Comparison of ENCODE assay signal across 8 cellular contexts in genomic region chr6:116531675-116532570, GRCh38. TPM values are rescaled to one million over a fixed set of nuclear protein-coding genes. Genes with fewer than 3 reads are reported as not detected.
DNase-seq lines count a peak whose midpoint lies in the region; ATAC-seq and TF ChIP-seq lines count a peak whose summit lies in the region.

No MANE protein-coding gene starts in this region.

- POLR2A ChIA-PET in Panc1 (lab: Charles Lee) = no interaction called here

- CTCF ChIA-PET in Calu3 (lab: Charles Lee) = interaction anchor here (1.6 kb wide), 1 partner anchor 263 kb away, joined by 7 read pairs; no protein-coding TSS in a partner anchor
- CTCF ChIA-PET in Panc1 (lab: Charles Lee) = interaction anchor here (0.5 to 2.0 kb wide), 2 partner anchors 213 to 244 kb away, joined by 5 to 13 read pairs; no protein-coding TSS in a partner anchor

- H3K36me3 Mint-ChIP-seq in Calu3 (ENCODE audit: insufficient read depth, unreplicated experiment) = no peaks in the 10 kb centered on the region

- WGBS in aorta, 2 donors = 83 to 87% methylated on average over 12 of the region's 12 CpGs

- no peaks in the 10 kb centered on the region for H3K4me1 ChIP-seq in Panc1 (ENCODE audit: control insufficient read depth, insufficient read depth, low read length)
- peaks cover 18% of the 10 kb centered on the region for H3K4me1 ChIP-seq in osteoblast (ENCODE audit: insufficient read depth, low read length)
- no peaks in the 10 kb centered on the region for H3K4me1 ChIP-seq in aorta (ENCODE audit: control insufficient read depth in 1 of 2, insufficient read depth in 2 of 2, low read length in 2 of 2)

- no TSS peak for BruUV-seq in Calu3 (replicated peaks; lab: Mats Ljungman, UMichigan)
- BruUV-seq in Panc1 (replicated peaks; lab: Mats Ljungman, UMichigan) = no TSS peak

- no peaks in the 10 kb centered on the region for H3K9me3 Mint-ChIP-seq in Calu3 (ENCODE audit: low read depth, unreplicated experiment)

- TF ChIP-seq CTCF in Calu3 (IDR thresholded peaks at IDR 0.05; ENCODE audit: unreplicated experiment) = peak; percentile 47
- TF ChIP-seq CTCF in Panc1 (IDR thresholded peaks at IDR 0.05) = peak; percentile 87
- peak; percentile 80 for TF ChIP-seq CTCF in osteoblast (IDR thresholded peaks at IDR 0.05; ENCODE audit: extremely low read depth, low read depth, low read length)

- no peak overlapping the region for H2AFZ ChIP-seq in osteoblast (ENCODE audit: low read length)

- DNase-seq in Calu3 (peak; percentile 48), Panc1 (ENCODE audit: low read depth, low spot score) (peak; percentile 52), fibroblast of the conjunctiva (ENCODE audit: low read depth) (peak; percentile 68), osteoblast (ENCODE audit: insufficient read length, low spot score, missing footprints) (peak; percentile 88), aorta (peak; percentile 55 to 75)
- peak; percentile 40 for DNase-seq in activated T-cell treated with anti-CD3 and anti-CD28 coated beads, Interleukin-2, amount 50 U/mL, for 1 hour

- no peak overlapping the region for H3K4me3 Mint-ChIP-seq in Calu3 (ENCODE audit: low read depth, unreplicated experiment)

- H3K27me3 Mint-ChIP-seq in Calu3 (ENCODE audit: unreplicated experiment) = peaks cover 27% of the 10 kb centered on the region

- no peak overlapping the region for H3K27ac Mint-ChIP-seq in Calu3 (ENCODE audit: unreplicated experiment)

- H3K4me2 ChIP-seq in osteoblast (ENCODE audit: insufficient read depth, low read length) = no peak overlapping the region

- intact Hi-C loops in Calu3 (cut with micrococcal nuclease; ENCODE audit: unreplicated experiment) = loop anchor here (1.0 to 10.0 kb wide), 4 partner anchors 90 to 313 kb away; no protein-coding TSS in a partner anchor
- intact Hi-C loops in Panc1 (cut with micrococcal nuclease; ENCODE audit: unreplicated experiment) = loop anchor here (1.0 kb wide), 1 partner anchor 245 kb away; no protein-coding TSS in a partner anchor
- intact Hi-C loops in aorta (cut with DNase I) = loop anchor here (2.0 to 10.0 kb wide), 3 partner anchors 243 to 313 kb away; no protein-coding TSS in a partner anchor

- no peaks in the 10 kb centered on the region for H3K9me3 ChIP-seq in Panc1 (ENCODE audit: control insufficient read depth, insufficient read depth, low read depth, low read length)
- H3K9me3 ChIP-seq in osteoblast (ENCODE audit: low read depth, low read length) = no peaks in the 10 kb centered on the region
- H3K9me3 ChIP-seq in aorta (ENCODE audit: control insufficient read depth, low read length) = peaks cover 1% of the 10 kb centered on the region

- no peaks in the 10 kb centered on the region for H3K79me2 ChIP-seq in osteoblast (ENCODE audit: insufficient read depth, low read length)

- peaks cover 15% of the 10 kb centered on the region for H3K4me1 Mint-ChIP-seq in Calu3 (ENCODE audit: low read depth, unreplicated experiment)

- ATAC-seq in GM19438 (IDR thresholded peaks at IDR 0.05; ENCODE audit: low read depth, unreplicated experiment) (peak; percentile 85), HG03571 (IDR thresholded peaks at IDR 0.05; ENCODE audit: unreplicated experiment) (peak; percentile 86), Panc1 (peak; percentile 90), aorta (ENCODE audit: low FRiP score) (peak; percentile 90)

- no peaks in the 10 kb centered on the region for H4K20me1 ChIP-seq in osteoblast (ENCODE audit: insufficient read depth, low read length)

- H3K4me3 ChIP-seq in Panc1 (ENCODE audit: low read depth in 2 of 2, low read length in 2 of 2) (no peak overlapping the region), osteoblast (ENCODE audit: insufficient read depth, low read length) (no peak overlapping the region), aorta (ENCODE audit: low read length in 2 of 2) (no peak overlapping the region)

- peaks cover 41% of the 10 kb centered on the region for H3K27me3 ChIP-seq in Panc1 (ENCODE audit: control insufficient read depth, insufficient read depth, low read length)
- no peaks in the 10 kb centered on the region for H3K27me3 ChIP-seq in osteoblast (ENCODE audit: insufficient read depth, low read length)
- H3K27me3 ChIP-seq in aorta (ENCODE audit: control insufficient read depth in 1 of 2, insufficient read depth in 2 of 2, low read length in 1 of 2) = no peaks in the 10 kb centered on the region

- H3K36me3 ChIP-seq in Panc1 (ENCODE audit: control insufficient read depth, insufficient read depth, low read length) (no peaks in the 10 kb centered on the region), osteoblast (ENCODE audit: insufficient read depth, low read length) (no peaks in the 10 kb centered on the region), aorta (ENCODE audit: control insufficient read depth in 1 of 2, insufficient read depth in 2 of 2, low read length in 1 of 2) (no peaks in the 10 kb centered on the region)

- in situ Hi-C loops in Panc1 (cut with HindIII; ENCODE audit: low pct_unique_long_range_greater_than_20kb, low sequenced_read_pairs) = no loop called here

- no peak overlapping the region for H3K27ac ChIP-seq in Panc1 (ENCODE audit: low read length)
- no peak overlapping the region for H3K27ac ChIP-seq in osteoblast (ENCODE audit: low read depth, low read length)
- H3K27ac ChIP-seq in aorta (ENCODE audit: low read depth in 1 of 2, low read length in 2 of 2) = no peak overlapping the region

RNA-seq across cellular contexts. Expression of gene TRAPPC3L, which starts 13.6 kb away (rescaled TPM):
- total RNA-seq in Calu3 (2022) (not detected in 2 replicates), Panc1 (2021; ENCODE audit: unreplicated experiment) (not detected), osteoblast (under 0.01 and 0.29 TPM in 2 replicates), aorta (under 1 TPM; 0.36 to 0.55 TPM)
- not detected for polyA plus RNA-seq in Panc1 (2012; ENCODE audit: insufficient read length)
- 1 to 10 TPM in 1 of 2 donors, under 1 TPM in 1; 0.54 to 1.8 TPM for polyA plus RNA-seq in aorta

RNA-seq across cellular contexts. Expression of gene CALHM5, which starts 20.5 kb away (rescaled TPM):
- total RNA-seq in Calu3 (2022) = 0.05 TPM in 1 of 2 replicates, not detected in the other
- total RNA-seq in Panc1 (2021; ENCODE audit: unreplicated experiment) = not detected
- polyA plus RNA-seq in Panc1 (2012; ENCODE audit: insufficient read length) = not detected
- total RNA-seq in osteoblast = 14.8 and 16.2 TPM in 2 replicates
- 10 to 100 TPM; 11.5 to 15.4 TPM for total RNA-seq in aorta
- polyA plus RNA-seq in aorta = 1 to 10 TPM; 4.0 to 8.0 TPM

RNA-seq across cellular contexts. Expression of gene CALHM4, which starts 21.6 kb away (rescaled TPM):
- total RNA-seq in Calu3 (2022) = not detected in 2 replicates
- not detected for total RNA-seq in Panc1 (2021; ENCODE audit: unreplicated experiment)
- not detected for polyA plus RNA-seq in Panc1 (2012; ENCODE audit: insufficient read length)
- not detected in 2 replicates for total RNA-seq in osteoblast
- total RNA-seq in aorta = not detected
- under 1 TPM in 1 of 2 donors, not detected in 1; 0.26 TPM for polyA plus RNA-seq in aorta

RNA-seq across cellular contexts. Expression of gene RWDD1, which starts 39.4 kb away (rescaled TPM):
- total RNA-seq in Calu3 (2022) = 22.5 and 29.5 TPM in 2 replicates
- total RNA-seq in Panc1 (2021; ENCODE audit: unreplicated experiment) = 68.0 TPM
- polyA plus RNA-seq in Panc1 (2012; ENCODE audit: insufficient read length) = 65.4 TPM
- 35.1 and 39.1 TPM in 2 replicates for total RNA-seq in osteoblast
- 10 to 100 TPM; 40.2 to 41.9 TPM for total RNA-seq in aorta
- 100 to 1,000 TPM in 1 of 2 donors, 10 to 100 TPM in 1; 74.7 to 111 TPM for polyA plus RNA-seq in aorta

Comparison
In these comparisons a context has a peak if more than half of its experiments do, and no peak if none do; other contexts are left out.
1. RNA of gene CALHM5, which starts 20.5 kb away (total RNA-seq): 11.5 to 15.4 TPM in aorta and 14.8 to 16.2 TPM in osteoblast; 0.05 TPM in Calu3 and not detected in Panc1 (single experiment); every median in the first group is over 10 times any median in the second.
2. Peak in every context shown above with its lines, with median percentiles within 50 percentile points of each other: DNase-seq, CTCF ChIP-seq and ATAC-seq.